ENCODE assay signal across 2 cellular contexts in the genomic region with DNA sequence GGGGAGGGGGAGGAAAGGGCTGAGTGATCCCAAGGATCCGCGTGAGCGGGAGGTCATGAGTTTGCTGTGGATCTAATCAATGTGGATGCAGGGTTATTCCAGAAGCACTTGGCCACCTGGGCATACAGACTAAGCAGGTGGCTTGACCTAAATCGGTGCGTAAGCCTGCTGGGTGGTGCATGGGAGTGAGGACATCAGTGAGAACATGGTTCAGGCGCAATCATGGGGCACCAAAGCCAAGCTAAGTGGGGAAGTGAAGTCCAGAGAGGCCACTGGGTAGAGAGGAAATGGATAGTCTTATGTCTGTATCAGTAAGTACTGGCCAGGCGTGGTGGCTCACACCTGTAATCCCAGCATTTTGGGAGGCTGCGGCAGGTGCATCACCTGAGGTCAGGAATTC.
TF ChIP-seq lines count a peak whose summit lies in the region.

No MANE protein-coding gene starts in this region.

TF ChIP-seq in GM12891, 5 proteins besides CTCF, POLR2A, EP300 and RAD21:
- TF ChIP-seq PAX5 (IDR thresholded peaks at IDR 0.05; ENCODE audit: insufficient read depth, low read length, severe bottlenecking) (no peak), POLR2AphosphoS5 (IDR thresholded peaks at IDR 0.05; ENCODE audit: low read depth, low read length) (peak; percentile 77)
TF ChIP-seq in GM12891: peak in this region for 1.

TF ChIP-seq in GM12878, 131 proteins besides CTCF, POLR2A, EP300 and RAD21:
- TF ChIP-seq, protein P1, sequence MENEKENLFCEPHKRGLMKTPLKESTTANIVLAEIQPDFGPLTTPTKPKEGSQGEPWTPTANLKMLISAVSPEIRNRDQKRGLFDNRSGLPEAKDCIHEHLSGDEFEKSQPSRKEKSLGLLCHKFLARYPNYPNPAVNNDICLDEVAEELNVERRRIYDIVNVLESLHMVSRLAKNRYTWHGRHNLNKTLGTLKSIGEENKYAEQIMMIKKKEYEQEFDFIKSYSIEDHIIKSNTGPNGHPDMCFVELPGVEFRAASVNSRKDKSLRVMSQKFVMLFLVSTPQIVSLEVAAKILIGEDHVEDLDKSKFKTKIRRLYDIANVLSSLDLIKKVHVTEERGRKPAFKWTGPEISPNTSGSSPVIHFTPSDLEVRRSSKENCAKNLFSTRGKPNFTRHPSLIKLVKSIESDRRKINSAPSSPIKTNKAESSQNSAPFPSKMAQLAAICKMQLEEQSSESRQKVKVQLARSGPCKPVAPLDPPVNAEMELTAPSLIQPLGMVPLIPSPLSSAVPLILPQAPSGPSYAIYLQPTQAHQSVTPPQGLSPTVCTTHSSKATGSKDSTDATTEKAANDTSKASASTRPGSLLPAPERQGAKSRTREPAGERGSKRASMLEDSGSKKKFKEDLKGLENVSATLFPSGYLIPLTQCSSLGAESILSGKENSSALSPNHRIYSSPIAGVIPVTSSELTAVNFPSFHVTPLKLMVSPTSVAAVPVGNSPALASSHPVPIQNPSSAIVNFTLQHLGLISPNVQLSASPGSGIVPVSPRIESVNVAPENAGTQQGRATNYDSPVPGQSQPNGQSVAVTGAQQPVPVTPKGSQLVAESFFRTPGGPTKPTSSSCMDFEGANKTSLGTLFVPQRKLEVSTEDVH (IDR thresholded peaks at IDR 0.05; ENCODE audit: low read depth, partially characterized antibody) = no peak
- TF ChIP-seq MTA3 (IDR thresholded peaks at IDR 0.05; ENCODE audit: borderline replicate concordance, low read length) = no peak
- no peak for TF ChIP-seq PAX8 (IDR thresholded peaks at IDR 0.05)
- TF ChIP-seq ZZZ3 (IDR thresholded peaks at IDR 0.05; ENCODE audit: control insufficient read depth, insufficient read length, low read depth) = no peak
- TF ChIP-seq IKZF1 (conservative IDR thresholded peaks at IDR 0.05) = no peak
- TF ChIP-seq, protein P2, sequence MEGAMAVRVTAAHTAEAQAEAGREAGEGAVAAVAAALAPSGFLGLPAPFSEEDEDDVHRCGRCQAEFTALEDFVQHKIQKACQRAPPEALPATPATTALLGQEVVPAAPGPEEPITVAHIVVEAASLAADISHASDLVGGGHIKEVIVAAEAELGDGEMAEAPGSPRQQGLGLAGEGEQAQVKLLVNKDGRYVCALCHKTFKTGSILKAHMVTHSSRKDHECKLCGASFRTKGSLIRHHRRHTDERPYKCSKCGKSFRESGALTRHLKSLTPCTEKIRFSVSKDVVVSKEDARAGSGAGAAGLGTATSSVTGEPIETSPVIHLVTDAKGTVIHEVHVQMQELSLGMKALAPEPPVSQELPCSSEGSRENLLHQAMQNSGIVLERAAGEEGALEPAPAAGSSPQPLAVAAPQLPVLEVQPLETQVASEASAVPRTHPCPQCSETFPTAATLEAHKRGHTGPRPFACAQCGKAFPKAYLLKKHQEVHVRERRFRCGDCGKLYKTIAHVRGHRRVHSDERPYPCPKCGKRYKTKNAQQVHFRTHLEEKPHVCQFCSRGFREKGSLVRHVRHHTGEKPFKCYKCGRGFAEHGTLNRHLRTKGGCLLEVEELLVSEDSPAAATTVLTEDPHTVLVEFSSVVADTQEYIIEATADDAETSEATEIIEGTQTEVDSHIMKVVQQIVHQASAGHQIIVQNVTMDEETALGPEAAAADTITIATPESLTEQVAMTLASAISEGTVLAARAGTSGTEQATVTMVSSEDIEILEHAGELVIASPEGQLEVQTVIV (IDR thresholded peaks at IDR 0.05; ENCODE audit: borderline replicate concordance, partially characterized antibody) = no peak
- peak; percentile 24; the same call in 1 of the 2 replicates for TF ChIP-seq SMAD5 (IDR thresholded peaks at IDR 0.05; ENCODE audit: low read depth)
- no peak for TF ChIP-seq POU2F2 (IDR thresholded peaks at IDR 0.05; ENCODE audit: borderline replicate concordance, low read depth, low read length)
- no peak for TF ChIP-seq HDAC6 (IDR thresholded peaks at IDR 0.05; ENCODE audit: unreplicated experiment)
- TF ChIP-seq, protein P3, sequence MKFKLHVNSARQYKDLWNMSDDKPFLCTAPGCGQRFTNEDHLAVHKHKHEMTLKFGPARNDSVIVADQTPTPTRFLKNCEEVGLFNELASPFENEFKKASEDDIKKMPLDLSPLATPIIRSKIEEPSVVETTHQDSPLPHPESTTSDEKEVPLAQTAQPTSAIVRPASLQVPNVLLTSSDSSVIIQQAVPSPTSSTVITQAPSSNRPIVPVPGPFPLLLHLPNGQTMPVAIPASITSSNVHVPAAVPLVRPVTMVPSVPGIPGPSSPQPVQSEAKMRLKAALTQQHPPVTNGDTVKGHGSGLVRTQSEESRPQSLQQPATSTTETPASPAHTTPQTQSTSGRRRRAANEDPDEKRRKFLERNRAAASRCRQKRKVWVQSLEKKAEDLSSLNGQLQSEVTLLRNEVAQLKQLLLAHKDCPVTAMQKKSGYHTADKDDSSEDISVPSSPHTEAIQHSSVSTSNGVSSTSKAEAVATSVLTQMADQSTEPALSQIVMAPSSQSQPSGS (IDR thresholded peaks at IDR 0.05; ENCODE audit: low read length) = no peak
- TF ChIP-seq SREBF2 (IDR thresholded peaks at IDR 0.05; ENCODE audit: low read length) = no peak
- no peak for TF ChIP-seq ETV6 (conservative IDR thresholded peaks at IDR 0.05 in 1 of 2, IDR thresholded peaks at IDR 0.05 in 1 of 2; ENCODE audit: borderline replicate concordance in 1 of 2, low read depth in 1 of 2)
- no peak for TF ChIP-seq SREBF1 (IDR thresholded peaks at IDR 0.05; ENCODE audit: low read length)
- no peak for TF ChIP-seq ASH2L (IDR thresholded peaks at IDR 0.05; ENCODE audit: borderline replicate concordance, low read depth)
- TF ChIP-seq MEF2A (IDR thresholded peaks at IDR 0.05; ENCODE audit: insufficient read depth, low read depth, low read length) = no peak
- TF ChIP-seq POLR2AphosphoS5 (IDR thresholded peaks at IDR 0.05; ENCODE audit: low read length) = peak; percentile 47; the same call in 1 of the 2 replicates
- no peak for TF ChIP-seq CHD1 (IDR thresholded peaks at IDR 0.05; ENCODE audit: low read depth, low read length)
- TF ChIP-seq ATF7 (IDR thresholded peaks at IDR 0.05; ENCODE audit: low read depth) = no peak
- TF ChIP-seq HDAC2 (IDR thresholded peaks at IDR 0.05) = no peak
- TF ChIP-seq POLR2AphosphoS2 (IDR thresholded peaks at IDR 0.05; ENCODE audit: low read depth, low read length) = 0 out of 2 replicates have a peak, but pooled peaks have one; percentile 4
- no peak for TF ChIP-seq RELA (IDR thresholded peaks at IDR 0.05; ENCODE audit: borderline replicate concordance, partially characterized antibody)
- TF ChIP-seq BHLHE40 (IDR thresholded peaks at IDR 0.05; ENCODE audit: borderline replicate concordance in 1 of 2, low read depth in 2 of 2, low read length in 1 of 2) = no peak
- TF ChIP-seq, protein P4, sequence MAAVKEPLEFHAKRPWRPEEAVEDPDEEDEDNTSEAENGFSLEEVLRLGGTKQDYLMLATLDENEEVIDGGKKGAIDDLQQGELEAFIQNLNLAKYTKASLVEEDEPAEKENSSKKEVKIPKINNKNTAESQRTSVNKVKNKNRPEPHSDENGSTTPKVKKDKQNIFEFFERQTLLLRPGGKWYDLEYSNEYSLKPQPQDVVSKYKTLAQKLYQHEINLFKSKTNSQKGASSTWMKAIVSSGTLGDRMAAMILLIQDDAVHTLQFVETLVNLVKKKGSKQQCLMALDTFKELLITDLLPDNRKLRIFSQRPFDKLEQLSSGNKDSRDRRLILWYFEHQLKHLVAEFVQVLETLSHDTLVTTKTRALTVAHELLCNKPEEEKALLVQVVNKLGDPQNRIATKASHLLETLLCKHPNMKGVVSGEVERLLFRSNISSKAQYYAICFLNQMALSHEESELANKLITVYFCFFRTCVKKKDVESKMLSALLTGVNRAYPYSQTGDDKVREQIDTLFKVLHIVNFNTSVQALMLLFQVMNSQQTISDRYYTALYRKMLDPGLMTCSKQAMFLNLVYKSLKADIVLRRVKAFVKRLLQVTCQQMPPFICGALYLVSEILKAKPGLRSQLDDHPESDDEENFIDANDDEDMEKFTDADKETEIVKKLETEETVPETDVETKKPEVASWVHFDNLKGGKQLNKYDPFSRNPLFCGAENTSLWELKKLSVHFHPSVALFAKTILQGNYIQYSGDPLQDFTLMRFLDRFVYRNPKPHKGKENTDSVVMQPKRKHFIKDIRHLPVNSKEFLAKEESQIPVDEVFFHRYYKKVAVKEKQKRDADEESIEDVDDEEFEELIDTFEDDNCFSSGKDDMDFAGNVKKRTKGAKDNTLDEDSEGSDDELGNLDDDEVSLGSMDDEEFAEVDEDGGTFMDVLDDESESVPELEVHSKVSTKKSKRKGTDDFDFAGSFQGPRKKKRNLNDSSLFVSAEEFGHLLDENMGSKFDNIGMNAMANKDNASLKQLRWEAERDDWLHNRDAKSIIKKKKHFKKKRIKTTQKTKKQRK (IDR thresholded peaks at IDR 0.05; ENCODE audit: low read depth, low read length) = no peak
- TF ChIP-seq SIN3A (IDR thresholded peaks at IDR 0.05; ENCODE audit: low read depth, low read length) = no peak
